In genomic region chr2:214587442-214587841, GRCh38 we compare ENCODE assay signal across 15 cellular contexts.
A peak's percentile ranks its signal among the peaks of the same experiment; 100 is the strongest.
DNase-seq lines count a peak whose midpoint lies in the region; ATAC-seq and TF ChIP-seq lines count a peak whose summit lies in the region.
"Had no signal": no experiment of that assay in that cellular context is flagged by ENCODE, and none has a peak within 500 bp of the region (broad histone marks: within the 10 kb centered on the region; RNA-seq: fewer than 3 reads in every experiment).

No MANE protein-coding gene starts in this region.

- TF ChIP-seq CTCF in C4-2B (conservative IDR thresholded peaks at IDR 0.05) = peak; percentile 42
- peak; percentile 24 for TF ChIP-seq CTCF in RWPE2 (IDR thresholded peaks at IDR 0.05; ENCODE audit: poor library complexity, severe bottlenecking)

- CTCF ChIA-PET in HEK293T (lab: Yijun Ruan, JAX) = no interaction called here

- no peak overlapping the region for H3K4me3 ChIP-seq in RWPE2 (ENCODE audit: severe bottlenecking)
- H3K4me3 ChIP-seq: colonic mucosa, gastroesophageal sphincter had no signal

- no peaks in the 10 kb centered on the region for H3K27me3 ChIP-seq in RWPE2 (ENCODE audit: insufficient read depth, poor library complexity, severe bottlenecking)
- H3K27me3 ChIP-seq: colonic mucosa, gastroesophageal sphincter had no signal

- no peaks in the 10 kb centered on the region for H3K4me1 ChIP-seq in RWPE2 (ENCODE audit: insufficient read depth, poor library complexity, severe bottlenecking)
- H3K4me1 ChIP-seq: colonic mucosa, gastroesophageal sphincter, parathyroid adenoma had no signal

- H3K27ac ChIP-seq in C4-2B (no peak overlapping the region), RWPE2 (ENCODE audit: poor library complexity, severe bottlenecking) (no peak overlapping the region)
- H3K27ac ChIP-seq: colonic mucosa, gastroesophageal sphincter, parathyroid adenoma had no signal

- ATAC-seq in RWPE2 (ENCODE audit: low read depth) (no peak), esophagus mucosa (no peak)
- ATAC-seq: CD8-positive, alpha-beta T cell; gastroesophageal sphincter had no signal

- POLR2A ChIA-PET in HEK293T (lab: Yijun Ruan, JAX) = no interaction called here

- no peaks in the 10 kb centered on the region for H3K9me3 ChIP-seq in RWPE2 (ENCODE audit: severe bottlenecking)
- H3K9me3 ChIP-seq: colonic mucosa, gastroesophageal sphincter had no signal

- no peaks in the 10 kb centered on the region for H3K36me3 ChIP-seq in RWPE2 (ENCODE audit: low read depth)
- H3K36me3 ChIP-seq: colonic mucosa, gastroesophageal sphincter had no signal

- peak; percentile 41 for DNase-seq in HEK293T (ENCODE audit: extremely low spot score)
- no peak for DNase-seq in RWPE2 (ENCODE audit: low spot score)
- DNase-seq in iPS DF 4.7 (ENCODE audit: extremely low read depth, low spot score) = peak; percentile 33
- no peak for DNase-seq in GF-D8 (lab: John Stamatoyannopoulos, UW)
- no peak for DNase-seq in NCI-H1694 treated with DMSO at 0.1 percent for 48 hours (lab: John Stamatoyannopoulos, UW)
- no peak for DNase-seq in NCI-H226
- DNase-seq: activated CD4-positive, alpha-beta memory T cell treated with anti-CD3 and anti-CD28 coated beads for 36 hours; activated naive CD4-positive, alpha-beta T cell treated with anti-CD3 and anti-CD28 coated beads, Interleukin-2, amount 10 ng/mL, durations not matched to agents 7 days and 5 days; CD8-positive, alpha-beta T cell; colonic mucosa; stimulated activated CD4-positive, alpha-beta T cell treated with anti-CD3 and anti-CD28 coated beads, Interleukin-4, amount 100 ng/mL, for 4 hours had no signal

TF ChIP-seq in HEK293T, 16 proteins besides CTCF, POLR2A, EP300 and RAD21:
- TF ChIP-seq ZNF384 (IDR thresholded peaks at IDR 0.05) = no peak
- no peak for TF ChIP-seq ELF4 (IDR thresholded peaks at IDR 0.05)
- TF ChIP-seq ARNT (IDR thresholded peaks at IDR 0.05) = no peak
- no peak for TF ChIP-seq CTBP1 (IDR thresholded peaks at IDR 0.05; ENCODE audit: borderline replicate concordance)
- TF ChIP-seq SUZ12 (IDR thresholded peaks at IDR 0.05) = no peak
- TF ChIP-seq TARDBP (IDR thresholded peaks at IDR 0.05) = no peak
- TF ChIP-seq FOXM1 (IDR thresholded peaks at IDR 0.05; ENCODE audit: borderline replicate concordance) = no peak
- no peak for TF ChIP-seq L3MBTL2 (conservative IDR thresholded peaks at IDR 0.05)
- TF ChIP-seq HDGF (IDR thresholded peaks at IDR 0.05; ENCODE audit: borderline replicate concordance) = no peak
- TF ChIP-seq SP1 (IDR thresholded peaks at IDR 0.05) = no peak
- no peak for TF ChIP-seq PKNOX1 (IDR thresholded peaks at IDR 0.05)
- TF ChIP-seq BHLHE40 (IDR thresholded peaks at IDR 0.05; ENCODE audit: borderline replicate concordance) = no peak
- TF ChIP-seq FOXA1 (IDR thresholded peaks at IDR 0.05) = no peak
- TF ChIP-seq NFRKB (IDR thresholded peaks at IDR 0.05) = no peak
- TF ChIP-seq LEF1 (IDR thresholded peaks at IDR 0.05; ENCODE audit: borderline replicate concordance) = no peak
- no peak for TF ChIP-seq FOXK2 (IDR thresholded peaks at IDR 0.05)

Comparison
In these comparisons a context has a peak if more than half of its experiments do, and no peak if none do; other contexts are left out.
1. DNase-seq: peak in HEK293T (single experiment) and iPS DF 4.7 (single experiment); none in RWPE2 (single experiment), GF-D8 (single experiment), NCI-H1694 treated with DMSO at 0.1 percent for 48 hours (single experiment) and NCI-H226 (single experiment).